ENCODE assay signal across 11 cellular contexts in genomic region chr16:64092284-64092683, GRCh38.
DNase-seq lines count a peak whose midpoint lies in the region; ATAC-seq and TF ChIP-seq lines count a peak whose summit lies in the region.
"Had no signal": no experiment of that assay in that cellular context is flagged by ENCODE, and none has a peak within 500 bp of the region (broad histone marks: within the 10 kb centered on the region; RNA-seq: fewer than 3 reads in every experiment).

No MANE protein-coding gene starts in this region.

- peaks cover 3% of the 10 kb centered on the region; the same call in 2 of the 3 replicates for H3K4me1 Mint-ChIP-seq in GM23338

- no TSS peak for BruUV-seq in PC-9 (replicated peaks; lab: Mats Ljungman, UMichigan)

- no peaks in the 10 kb centered on the region for H3K27me3 ChIP-seq in GM23338 (ENCODE audit: insufficient read depth)
- no peaks in the 10 kb centered on the region for H3K27me3 ChIP-seq in SJSA1 (replicated peaks)
- H3K27me3 ChIP-seq in skeletal muscle satellite cell (ENCODE audit: control insufficient read depth, insufficient read depth, low read length): no peaks in the 10 kb centered on the region
- H3K27me3 ChIP-seq in PC-9 (ENCODE audit: insufficient read depth, low read depth): no peaks in the 10 kb centered on the region
- H3K27me3 ChIP-seq: esophagus muscularis mucosa had no signal

- H3K4me3 ChIP-seq in GM23338 (no peak overlapping the region), SJSA1 (no peak overlapping the region), skeletal muscle satellite cell (ENCODE audit: low read length) (no peak overlapping the region), PC-9 (no peak overlapping the region)
- H3K4me3 ChIP-seq: esophagus muscularis mucosa had no signal

- H3K4me2 ChIP-seq in GM23338: no peak overlapping the region
- peak overlapping the region; percentile 11 for H3K4me2 ChIP-seq in skeletal muscle satellite cell (ENCODE audit: low read length)
- H3K4me2 ChIP-seq in PC-9: no peak overlapping the region

- intact Hi-C loops in PC-9 (cut with micrococcal nuclease; ENCODE audit: unreplicated experiment): no loop called here

- H3K9ac ChIP-seq in skeletal muscle satellite cell (ENCODE audit: low read depth, low read length): peak overlapping the region; percentile 39

- no peak overlapping the region for H3K4me3 Mint-ChIP-seq in GM23338

- no peaks in the 10 kb centered on the region for H3K9me2 ChIP-seq in GM23338 (ENCODE audit: insufficient read depth)
- peaks cover 4% of the 10 kb centered on the region; the same call in 1 of the 2 replicates for H3K9me2 ChIP-seq in PC-9 (ENCODE audit: insufficient read depth)

- H2AFZ ChIP-seq in GM23338: peak overlapping the region; percentile 16; the same call in 1 of the 2 replicates
- H2AFZ ChIP-seq in PC-9: no peak overlapping the region

- H4K20me1 ChIP-seq in GM23338 (replicated peaks; ENCODE audit: insufficient read depth) (no peaks in the 10 kb centered on the region), PC-9 (ENCODE audit: insufficient read depth) (no peaks in the 10 kb centered on the region)

- H3K27ac Mint-ChIP-seq in GM23338: peak overlapping the region; percentile 5; the same call in 1 of the 2 replicates

- no peaks in the 10 kb centered on the region for H3K27me3 Mint-ChIP-seq in GM23338 (ENCODE audit: insufficient read depth, low read depth, poor library complexity)

- DNase-seq in GM23338 (ENCODE audit: low spot score) (peak; percentile 2), SJSA1 (ENCODE audit: low read depth in 1 of 2, low spot score in 2 of 2) (peak in 1 of 2 experiments; percentile 67), fibroblast of peridontal ligament (ENCODE audit: extremely low read depth) (peak; percentile 77), HUDEP-2 (lab: John Stamatoyannopoulos, UW; ENCODE audit: unreplicated experiment in 76 of 76) (no peak), PC-9 (no peak)
- DNase-seq in activated CD4-positive, CD25-positive, alpha-beta regulatory T cell (lab: John Stamatoyannopoulos, UW): no peak
- DNase-seq: NCI-H1092 treated with DMSO at 0.1 percent for 48 hours, right cardiac atrium, substantia nigra had no signal

- TF ChIP-seq CTCF in GM23338 (conservative IDR thresholded peaks at IDR 0.05; ENCODE audit: low read depth in 2 of 2): no peak
- TF ChIP-seq CTCF in PC-9 (conservative IDR thresholded peaks at IDR 0.05): no peak

- H3K36me3 Mint-ChIP-seq in GM23338 (ENCODE audit: low read depth): no peaks in the 10 kb centered on the region

- H3K79me2 ChIP-seq in GM23338 (replicated peaks; ENCODE audit: insufficient read depth) (no peaks in the 10 kb centered on the region), PC-9 (ENCODE audit: low read depth) (no peaks in the 10 kb centered on the region)

- H3K4me1 ChIP-seq in GM23338 (ENCODE audit: insufficient read depth) (no peaks in the 10 kb centered on the region), SJSA1 (replicated peaks) (peaks cover 16% of the 10 kb centered on the region), skeletal muscle satellite cell (ENCODE audit: control insufficient read depth, insufficient read depth, low read length) (peaks cover 25% of the 10 kb centered on the region), PC-9 (replicated peaks; ENCODE audit: insufficient read depth) (no peaks in the 10 kb centered on the region)
- H3K4me1 ChIP-seq: esophagus muscularis mucosa had no signal

- no peak overlapping the region for H3K27ac ChIP-seq in GM23338 (ENCODE audit: low read depth)
- peak overlapping the region; percentile 61 for H3K27ac ChIP-seq in SJSA1
- H3K27ac ChIP-seq in PC-9: no peak overlapping the region
- H3K27ac ChIP-seq: esophagus muscularis mucosa had no signal

- H3K36me3 ChIP-seq in GM23338 (ENCODE audit: insufficient read depth): no peaks in the 10 kb centered on the region
- H3K36me3 ChIP-seq in SJSA1: no peaks in the 10 kb centered on the region
- no peaks in the 10 kb centered on the region for H3K36me3 ChIP-seq in skeletal muscle satellite cell (ENCODE audit: insufficient read depth, low read length)
- H3K36me3 ChIP-seq in PC-9 (ENCODE audit: low read depth): no peaks in the 10 kb centered on the region
- H3K36me3 ChIP-seq: esophagus muscularis mucosa had no signal

- ATAC-seq in GM23338: no peak
- ATAC-seq: right cardiac atrium had no signal

- no peaks in the 10 kb centered on the region for H3K9me3 ChIP-seq in SJSA1 (replicated peaks)
- H3K9me3 ChIP-seq in skeletal muscle satellite cell (replicated peaks; ENCODE audit: low read length): no peaks in the 10 kb centered on the region
- H3K9me3 ChIP-seq in PC-9 (ENCODE audit: insufficient read depth, low read depth): no peaks in the 10 kb centered on the region
- H3K9me3 ChIP-seq: esophagus muscularis mucosa had no signal

- H3K9me3 Mint-ChIP-seq in GM23338: no peaks in the 10 kb centered on the region

- H3F3A ChIP-seq in GM23338 (replicated peaks; ENCODE audit: low read depth) (no peaks in the 10 kb centered on the region), PC-9 (ENCODE audit: insufficient read depth, low read depth) (no peaks in the 10 kb centered on the region)

- CTCF ChIA-PET in PC-9 (lab: Charles Lee): no interaction called here

- POLR2A ChIA-PET in PC-9 (lab: Charles Lee; ENCODE audit: unreplicated experiment): no interaction called here

TF ChIP-seq in GM23338, 12 proteins besides CTCF, POLR2A, EP300 and RAD21:
- TF ChIP-seq ETS1 (IDR thresholded peaks at IDR 0.05): no peak
- TF ChIP-seq ZNF114 (CRISPR knock-in tag; IDR thresholded peaks at IDR 0.05): no peak
- TF ChIP-seq ZNF331 (CRISPR knock-in tag; IDR thresholded peaks at IDR 0.05; ENCODE audit: low read depth): no peak
- TF ChIP-seq NANOG (IDR thresholded peaks at IDR 0.05; ENCODE audit: borderline replicate concordance): no peak
- no peak for TF ChIP-seq CREB1 (CRISPR knock-in tag; IDR thresholded peaks at IDR 0.05; ENCODE audit: low read depth)
- TF ChIP-seq EZH2phosphoT487 (IDR thresholded peaks at IDR 0.05; ENCODE audit: unreplicated experiment): no peak
- no peak for TF ChIP-seq STAT1 (IDR thresholded peaks at IDR 0.05; ENCODE audit: unreplicated experiment)
TF ChIP-seq in GM23338: peak in this region for 0.

Comparison
In these comparisons a context has a peak if more than half of its experiments do, and no peak if none do; other contexts are left out.
1. DNase-seq: peak in GM23338 (single experiment) and fibroblast of peridontal ligament (single experiment); none in HUDEP-2 (0 of 76), PC-9 (0 of 2) and activated CD4-positive, CD25-positive, alpha-beta regulatory T cell (0 of 4).